Comparison of ENCODE assay signal across 1 cellular context in genomic region chr6:31829633-31830492, GRCh38.
TF ChIP-seq lines count a peak whose summit lies in the region.

No MANE protein-coding gene starts in this region.

TF ChIP-seq in HEK293, 187 proteins besides CTCF, POLR2A, EP300 and RAD21 (continued from another document and continues in another):
- TF ChIP-seq ZNF645 (tag by site-specific recombination; IDR thresholded peaks at IDR 0.05), result peak; percentile 93
- TF ChIP-seq ZNF513 (tag by site-specific recombination; IDR thresholded peaks at IDR 0.05), result no peak
- TF ChIP-seq WT1 (tag by site-specific recombination; IDR thresholded peaks at IDR 0.05), result peak; percentile 67; the same call in 1 of the 2 replicates
- no peak for TF ChIP-seq ZNF18 (tag by site-specific recombination; IDR thresholded peaks at IDR 0.05)
- TF ChIP-seq ZBTB8A (tag by site-specific recombination; IDR thresholded peaks at IDR 0.05), result 0 out of 2 replicates have a peak, but pooled peaks have one; percentile 8
- TF ChIP-seq ZNF280C (tag by site-specific recombination; IDR thresholded peaks at IDR 0.05), result no peak
- no peak for TF ChIP-seq ZNF514 (tag by site-specific recombination; IDR thresholded peaks at IDR 0.05)
- TF ChIP-seq KLF16 (tag by site-specific recombination; IDR thresholded peaks at IDR 0.05), result no peak
- no peak for TF ChIP-seq ZNF274 (IDR thresholded peaks at IDR 0.05; ENCODE audit: low read length)
- TF ChIP-seq ZNF274 (tag by site-specific recombination; IDR thresholded peaks at IDR 0.05; ENCODE audit: borderline replicate concordance), result no peak
- no peak for TF ChIP-seq ZNF26 (tag by site-specific recombination; IDR thresholded peaks at IDR 0.05)
- no peak for TF ChIP-seq MEIS1 (CRISPR knock-in tag; IDR thresholded peaks at IDR 0.05; ENCODE audit: borderline replicate concordance)
- TF ChIP-seq PRDM6 (tag by site-specific recombination; IDR thresholded peaks at IDR 0.05), result peak; percentile 41; the same call in 1 of the 2 replicates
- TF ChIP-seq ZSCAN4 (tag by site-specific recombination; IDR thresholded peaks at IDR 0.05), result no peak
- no peak for TF ChIP-seq ZNF266 (tag by site-specific recombination; IDR thresholded peaks at IDR 0.05; ENCODE audit: low read depth)
- no peak for TF ChIP-seq ZBTB21 (tag by site-specific recombination; IDR thresholded peaks at IDR 0.05)
- no peak for TF ChIP-seq ZNF280D (tag by site-specific recombination; IDR thresholded peaks at IDR 0.05)
- TF ChIP-seq ZNF174 (tag by site-specific recombination; IDR thresholded peaks at IDR 0.05), result no peak
- 0 out of 2 replicates have a peak, but pooled peaks have one; percentile 6 for TF ChIP-seq ZBTB11 (tag by site-specific recombination; conservative IDR thresholded peaks at IDR 0.05; ENCODE audit: low read depth)
- no peak for TF ChIP-seq ZNF391 (tag by site-specific recombination; IDR thresholded peaks at IDR 0.05; ENCODE audit: borderline replicate concordance, low read depth)
- TF ChIP-seq ZNF626 (tag by site-specific recombination; IDR thresholded peaks at IDR 0.05), result no peak
- no peak for TF ChIP-seq EGR2 (tag by site-specific recombination; IDR thresholded peaks at IDR 0.05; ENCODE audit: low read depth)
- TF ChIP-seq ZNF768 (tag by site-specific recombination; IDR thresholded peaks at IDR 0.05), result no peak
- peak; percentile 85; the same call in 1 of the 2 replicates for TF ChIP-seq ZEB2 (tag by site-specific recombination; IDR thresholded peaks at IDR 0.05)
- no peak for TF ChIP-seq ZNF184 (tag by site-specific recombination; IDR thresholded peaks at IDR 0.05)
- TF ChIP-seq GLIS2 (tag by site-specific recombination; IDR thresholded peaks at IDR 0.05), result no peak
- TF ChIP-seq ZNF324 (tag by site-specific recombination; IDR thresholded peaks at IDR 0.05), result no peak
- peak; percentile 31; the same call in 1 of the 2 replicates for TF ChIP-seq ZBTB20 (tag by site-specific recombination; IDR thresholded peaks at IDR 0.05)
- TF ChIP-seq GFI1B (tag by site-specific recombination; IDR thresholded peaks at IDR 0.05), result no peak
- 0 out of 2 replicates have a peak, but pooled peaks have one; percentile 13 for TF ChIP-seq KLF9 (tag by site-specific recombination; IDR thresholded peaks at IDR 0.05; ENCODE audit: low read depth)
- no peak for TF ChIP-seq TRIM28 (IDR thresholded peaks at IDR 0.05; ENCODE audit: borderline replicate concordance, low read length)
- TF ChIP-seq KLF8 (tag by site-specific recombination; IDR thresholded peaks at IDR 0.05), result 0 out of 2 replicates have a peak, but pooled peaks have one; percentile 31
- no peak for TF ChIP-seq ZBTB44 (tag by site-specific recombination; IDR thresholded peaks at IDR 0.05)
- no peak for TF ChIP-seq ZNF146 (tag by site-specific recombination; IDR thresholded peaks at IDR 0.05)
- TF ChIP-seq SP2 (tag by site-specific recombination; IDR thresholded peaks at IDR 0.05), result no peak
- TF ChIP-seq ZNF76 (tag by site-specific recombination; IDR thresholded peaks at IDR 0.05; ENCODE audit: borderline replicate concordance, low read depth), result no peak
- no peak for TF ChIP-seq ZNF501 (tag by site-specific recombination; IDR thresholded peaks at IDR 0.05)
- TF ChIP-seq FEZF1 (tag by site-specific recombination; IDR thresholded peaks at IDR 0.05), result peak; percentile 15; the same call in 1 of the 2 replicates
- 0 out of 2 replicates have a peak, but pooled peaks have one; percentile 18 for TF ChIP-seq KLF10 (tag by site-specific recombination; IDR thresholded peaks at IDR 0.05)
